In genomic region chr12:132986885-132987225, GRCh38 we compare ENCODE assay signal across 8 cellular contexts. TPM values are rescaled to one million over a fixed set of nuclear protein-coding genes. Genes with fewer than 3 reads are reported as not detected.
DNase-seq lines count a peak whose midpoint lies in the region; ATAC-seq, FAIRE-seq and TF ChIP-seq lines count a peak whose summit lies in the region.

No MANE protein-coding gene starts in this region.

- H2AFZ ChIP-seq in OCI-LY3 (ENCODE audit: low read depth, low read length) (peak overlapping the region; percentile 50; the same call in 1 of the 2 replicates), H1 (ENCODE audit: low read length) (peak overlapping the region; percentile 90), neuron (ENCODE audit: low read depth, low read length) (peak overlapping the region; percentile 94)

- H3K4me1 ChIP-seq in OCI-LY3 (ENCODE audit: low read length) (peaks cover 10% of the 10 kb centered on the region), H1 (replicated peaks in 1 of 4; ENCODE audit: control insufficient read depth in 3 of 4, insufficient read depth in 4 of 4, low read length in 3 of 4) (no peaks in the 10 kb centered on the region; a peak in 1 of 7 replicates), neuron (ENCODE audit: insufficient read depth, low read length) (peaks cover 7% of the 10 kb centered on the region)

- H2BK5ac ChIP-seq in H1 (ENCODE audit: low read depth, low read length) = no peak overlapping the region

- TF ChIP-seq CTCF in OCI-LY3 (IDR thresholded peaks at IDR 0.05; ENCODE audit: low read depth, low read length) (no peak), H1 (IDR thresholded peaks at IDR 0.05; ENCODE audit: control extremely low read depth in 1 of 3, insufficient read depth in 1 of 3, low read depth in 1 of 3, low read length in 3 of 3) (no peak)

- H3K4me2 ChIP-seq in OCI-LY3 (ENCODE audit: low read length) (peak overlapping the region; percentile 94), H1 (ENCODE audit: insufficient read depth in 1 of 2, low read depth in 2 of 2, low read length in 2 of 2) (peak overlapping the region; percentile 72 to 96)

- no peak for DNase-seq in activated naive CD4-positive, alpha-beta T cell treated with anti-CD3 and anti-CD28 coated beads for 36 hours
- no peak for DNase-seq in activated naive CD4-positive, alpha-beta T cell treated with anti-CD3 and anti-CD28 coated beads, Interleukin-2, amount 50 U/mL, for 16 hours
- DNase-seq in H1 (ENCODE audit: low read depth in 1 of 2, low spot score in 2 of 2) = no peak
- DNase-seq in left lobe of liver (ENCODE audit: low spot score) = no peak
- no peak for DNase-seq in effector CD8-positive, alpha-beta T cell (lab: John Stamatoyannopoulos, UW)

- no peak overlapping the region for H2BK20ac ChIP-seq in H1 (ENCODE audit: low read length)

- H3K36me3 Mint-ChIP-seq in activated naive CD4-positive, alpha-beta T cell treated with anti-CD3 and anti-CD28 coated beads for 36 hours (ENCODE audit: low read depth) = peaks cover 45% of the 10 kb centered on the region

- POLR2A ChIA-PET in H1 (lab: Charles Lee; ENCODE audit: partially characterized antibody) = interaction anchor here (1.1 to 3.0 kb wide), 16 partner anchors 9 to 195 kb away, joined by 3 to 21 read pairs (median 6); partner anchors contain the start of genes ZNF10, ZNF268, ZNF605 and ZNF84

- CTCF ChIA-PET in activated naive CD4-positive, alpha-beta T cell treated with anti-CD3 and anti-CD28 coated beads for 36 hours (lab: Charles Lee) = interaction anchor here (1.0 to 1.7 kb wide), 2 partner anchors 11 to 82 kb away, joined by 3 to 5 read pairs; no protein-coding TSS in a partner anchor
- CTCF ChIA-PET in H1 (lab: Charles Lee; ENCODE audit: partially characterized antibody) = interaction anchor here (1.1 to 2.5 kb wide), 4 partner anchors 9 to 24 kb away, joined by 4 to 8 read pairs (median 7); no protein-coding TSS in a partner anchor

- H3K4ac ChIP-seq in H1 (replicated peaks; ENCODE audit: insufficient read length, low read depth, low read length) = no peak overlapping the region

- no peak for ATAC-seq in GM19463 (IDR thresholded peaks at IDR 0.05; ENCODE audit: unreplicated experiment)
- no peak for ATAC-seq in left lobe of liver

- peaks cover 4% of the 10 kb centered on the region for H3K27me3 Mint-ChIP-seq in activated naive CD4-positive, alpha-beta T cell treated with anti-CD3 and anti-CD28 coated beads for 36 hours (ENCODE audit: low read depth)

- H3K4me3 Mint-ChIP-seq in activated naive CD4-positive, alpha-beta T cell treated with anti-CD3 and anti-CD28 coated beads for 36 hours = peak overlapping the region; percentile 91

- TF ChIP-seq EP300 in H1 (IDR thresholded peaks at IDR 0.05; ENCODE audit: borderline replicate concordance in 1 of 2, low read depth in 2 of 2, low read length in 2 of 2) = no peak

- FAIRE-seq in H1 (lab: Jason Lieb, UNC) = no peak

- no peak overlapping the region for H3K23ac ChIP-seq in H1 (ENCODE audit: insufficient read length)

- no peak for TF ChIP-seq RAD21 in H1 (IDR thresholded peaks at IDR 0.05 in 1 of 2, conservative IDR thresholded peaks at IDR 0.05 in 1 of 2; ENCODE audit: low read depth in 2 of 2, low read length in 2 of 2)

- H3K27ac Mint-ChIP-seq in activated naive CD4-positive, alpha-beta T cell treated with anti-CD3 and anti-CD28 coated beads for 36 hours = peak overlapping the region; percentile 90

- H3K9me3 Mint-ChIP-seq in activated naive CD4-positive, alpha-beta T cell treated with anti-CD3 and anti-CD28 coated beads for 36 hours = peaks cover 30% of the 10 kb centered on the region

- H2BK12ac ChIP-seq in H1 (ENCODE audit: low read depth, low read length) = no peak overlapping the region

- H3K27ac ChIP-seq in OCI-LY3 (ENCODE audit: low read length) = peak overlapping the region; percentile 33; the same call in 1 of the 2 replicates
- H3K27ac ChIP-seq in H1 (ENCODE audit: low read depth, low read length) = no peak overlapping the region

- no peak overlapping the region for H2AK5ac ChIP-seq in H1 (ENCODE audit: low read depth, low read length)

- no peak overlapping the region for H3K56ac ChIP-seq in H1 (replicated peaks; ENCODE audit: insufficient read length, low read depth, low read length)

- H3K14ac ChIP-seq in H1 (ENCODE audit: insufficient read length) = no peak overlapping the region

- peaks cover 24% of the 10 kb centered on the region for H3K4me1 Mint-ChIP-seq in activated naive CD4-positive, alpha-beta T cell treated with anti-CD3 and anti-CD28 coated beads for 36 hours (ENCODE audit: low read depth)

- H3K9me3 ChIP-seq in OCI-LY3 (ENCODE audit: insufficient read depth, low read length) = peaks cover 15% of the 10 kb centered on the region
- peaks cover 26 to 27% of the 10 kb centered on the region in 2 experiments for H3K9me3 ChIP-seq in H1 (ENCODE audit: insufficient read depth in 2 of 2, low read depth in 1 of 2, low read length in 1 of 2)
- peaks cover 16% of the 10 kb centered on the region for H3K9me3 ChIP-seq in neuron (ENCODE audit: low read length)

- no peaks in the 10 kb centered on the region for H3K27me3 ChIP-seq in OCI-LY3 (ENCODE audit: low read depth, low read length)
- no peaks in the 10 kb centered on the region for H3K27me3 ChIP-seq in H1 (replicated peaks in 1 of 4; ENCODE audit: control insufficient read depth in 3 of 4, extremely low read depth in 1 of 4, insufficient read depth in 3 of 4, low read length in 3 of 4)
- no peaks in the 10 kb centered on the region for H3K27me3 ChIP-seq in neuron (ENCODE audit: insufficient read depth, low read length)

- peaks cover 3% of the 10 kb centered on the region; the same call in 1 of the 2 replicates for H3K79me1 ChIP-seq in H1 (ENCODE audit: low read depth, low read length)

- peaks cover 57% of the 10 kb centered on the region for H3K79me2 ChIP-seq in OCI-LY3 (ENCODE audit: low read length)
- peaks cover 0 to 46% of the 10 kb centered on the region in 2 experiments; a peak in 3 of 4 replicates for H3K79me2 ChIP-seq in H1 (ENCODE audit: control insufficient read depth in 1 of 2, insufficient read depth in 2 of 2, low read length in 2 of 2)

- intact Hi-C loops in activated naive CD4-positive, alpha-beta T cell treated with anti-CD3 and anti-CD28 coated beads for 36 hours (cut with micrococcal nuclease) = loop anchor here (1.0 kb wide), 8 partner anchors 31 to 277 kb away; partner anchors contain the start of genes PGAM5, ZNF10, ZNF140 and ZNF268

- H4K8ac ChIP-seq in H1 (ENCODE audit: extremely low read depth, insufficient read depth, low read length) = peak overlapping the region; percentile 98; the same call in 1 of the 2 replicates

- H3K18ac ChIP-seq in H1 (ENCODE audit: extremely low read depth, low read length) = no peak overlapping the region

- peak overlapping the region; percentile 75 for H3K9ac ChIP-seq in OCI-LY3 (ENCODE audit: low read length)
- peak overlapping the region; percentile 73 to 85 (median 84) for H3K9ac ChIP-seq in H1 (replicated peaks in 1 of 4; ENCODE audit: extremely low read depth in 1 of 4, low read depth in 3 of 4, low read length in 3 of 4)

- H3K36me3 ChIP-seq in OCI-LY3 (replicated peaks; ENCODE audit: low read depth, low read length) = peaks cover 37% of the 10 kb centered on the region
- H3K36me3 ChIP-seq in H1 (ENCODE audit: control insufficient read depth in 2 of 4, insufficient read depth in 4 of 4, low read length in 3 of 4) = peaks cover 0 to 15% (median 0%) of the 10 kb centered on the region in 4 experiments; a peak in 1 of 8 replicates
- peaks cover 2% of the 10 kb centered on the region for H3K36me3 ChIP-seq in neuron (ENCODE audit: insufficient read depth, low read length)

- WGBS in H1 (ENCODE audit: extremely low coverage in 1 of 2, insufficient coverage in 1 of 2, insufficient read length in 1 of 2, insufficient replicate concordance in 2 of 2, low coverage in 1 of 2, low lambda C conversion rate in 2 of 2, missing lambda C conversion rate in 1 of 2), 2 experiments = 23% methylated on average over 11 of the region's 11 CpGs; no CpG with 5 or more reads in 1 of the 2 experiments

- H4K91ac ChIP-seq in H1 (replicated peaks; ENCODE audit: insufficient read length, low read length) = no peak overlapping the region

- H4K20me1 ChIP-seq in OCI-LY3 (ENCODE audit: insufficient read depth, low read length) = no peaks in the 10 kb centered on the region
- no peaks in the 10 kb centered on the region for H4K20me1 ChIP-seq in H1 (replicated peaks in 1 of 2; ENCODE audit: control insufficient read depth in 1 of 2, insufficient read depth in 2 of 2, low read length in 2 of 2)

- peak overlapping the region; percentile 87 for H3K4me3 ChIP-seq in OCI-LY3 (ENCODE audit: low read length)
- peak overlapping the region; percentile 90 to 98 (median 95) for H3K4me3 ChIP-seq in H1 (ENCODE audit: extremely low read depth in 1 of 4, insufficient read depth in 2 of 4, low read depth in 3 of 4, low read length in 4 of 4)
- peak overlapping the region; percentile 87 for H3K4me3 ChIP-seq in neuron (ENCODE audit: low read length)

- H2BK15ac ChIP-seq in H1 (ENCODE audit: low read length) = no peak overlapping the region

- H4K5ac ChIP-seq in H1 (ENCODE audit: insufficient read length, low read depth, low read length) = no peak overlapping the region

- TF ChIP-seq POLR2A in H1 (IDR thresholded peaks at IDR 0.05; ENCODE audit: control extremely low read depth in 1 of 2, low read depth in 2 of 2, low read length in 2 of 2) = no peak

- H3K23me2 ChIP-seq in H1 (ENCODE audit: low read depth, low read length) = peaks cover 8% of the 10 kb centered on the region; the same call in 1 of the 2 replicates

- H2BK120ac ChIP-seq in H1 (replicated peaks; ENCODE audit: low read depth, low read length) = no peak overlapping the region

RNA-seq across cellular contexts. Expression of gene ZNF26, which starts 0.7 kb away (rescaled TPM):
- 10 to 100 TPM in 1 of 2 experiments, 1 to 10 TPM in 1; 8.4 to 12.2 TPM for total RNA-seq in activated naive CD4-positive, alpha-beta T cell treated with anti-CD3 and anti-CD28 coated beads for 36 hours
- 7.6 and 8.4 TPM in 2 replicates for total RNA-seq in H1 (2021; fragmentation: NEBNext Ultra II Directional; extraction: Animal tissue kit (Norgen Biotek cat#: 25700))
- polyA plus RNA-seq in H1 (2011; rRNA removed) = 5.8 and 9.0 TPM in 2 replicates
- polyA plus RNA-seq in H1 (2011; cell fraction: cytosol; rRNA removed) = 9.5 TPM
- 12.4 TPM for polyA plus RNA-seq in H1 (2011; cell fraction: nucleus; rRNA removed)
- 5.4 to 6.8 TPM (median 5.8 TPM) in 4 replicates for polyA plus RNA-seq in H1 (2012, experiment 1 of 2)
- polyA plus RNA-seq in H1 (2012, experiment 2 of 2) = 0.25 TPM
- 3.4 TPM for polyA plus RNA-seq in H1 (2013, experiment 1 of 2)
- polyA plus RNA-seq in H1 (2013, experiment 2 of 2) = 3.4 TPM
- polyA minus RNA-seq in H1 (2011; rRNA and poly(A)+ RNA removed) = 7.9 and 10.1 TPM in 2 replicates
- polyA minus RNA-seq in H1 (2011; cell fraction: cytosol; rRNA and poly(A)+ RNA removed) = 12.6 TPM
- polyA minus RNA-seq in H1 (2011; cell fraction: nucleus; rRNA and poly(A)+ RNA removed) = 25.7 TPM
- 5.1 TPM for total RNA-seq in left lobe of liver

RNA-seq across cellular contexts. Expression of gene ZNF605, which starts 30.7 kb away (rescaled TPM):
- total RNA-seq in activated naive CD4-positive, alpha-beta T cell treated with anti-CD3 and anti-CD28 coated beads for 36 hours = 1 to 10 TPM; 4.3 to 5.3 TPM
- 16.9 and 20.3 TPM in 2 replicates for total RNA-seq in H1 (2021; fragmentation: NEBNext Ultra II Directional; extraction: Animal tissue kit (Norgen Biotek cat#: 25700))
- 2.7 and 3.6 TPM in 2 replicates for polyA plus RNA-seq in H1 (2011; rRNA removed)
- 4.0 TPM for polyA plus RNA-seq in H1 (2011; cell fraction: cytosol; rRNA removed)
- polyA plus RNA-seq in H1 (2011; cell fraction: nucleus; rRNA removed) = 7.8 TPM
- polyA plus RNA-seq in H1 (2012, experiment 1 of 2) = 4.4 to 9.6 TPM (median 6.0 TPM) in 4 replicates
- polyA plus RNA-seq in H1 (2012, experiment 2 of 2) = 0.55 TPM
- polyA plus RNA-seq in H1 (2013, experiment 1 of 2) = 14.7 TPM
- 12.7 TPM for polyA plus RNA-seq in H1 (2013, experiment 2 of 2)
- 10.2 and 20.7 TPM in 2 replicates for polyA minus RNA-seq in H1 (2011; rRNA and poly(A)+ RNA removed)
- 13.4 TPM for polyA minus RNA-seq in H1 (2011; cell fraction: cytosol; rRNA and poly(A)+ RNA removed)
- 45.6 TPM for polyA minus RNA-seq in H1 (2011; cell fraction: nucleus; rRNA and poly(A)+ RNA removed)
- 6.6 TPM for total RNA-seq in left lobe of liver

RNA-seq across cellular contexts. Expression of gene ZNF84, which starts 50.5 kb away (rescaled TPM):
- 10 to 100 TPM; 11.0 to 12.9 TPM for total RNA-seq in activated naive CD4-positive, alpha-beta T cell treated with anti-CD3 and anti-CD28 coated beads for 36 hours
- 33.5 and 34.0 TPM in 2 replicates for total RNA-seq in H1 (2021; fragmentation: NEBNext Ultra II Directional; extraction: Animal tissue kit (Norgen Biotek cat#: 25700))
- 5.6 and 8.9 TPM in 2 replicates for polyA plus RNA-seq in H1 (2011; rRNA removed)
- polyA plus RNA-seq in H1 (2011; cell fraction: cytosol; rRNA removed) = 14.6 TPM
- polyA plus RNA-seq in H1 (2011; cell fraction: nucleus; rRNA removed) = 16.6 TPM
- polyA plus RNA-seq in H1 (2012, experiment 1 of 2) = 20.6 to 30.1 TPM (median 22.2 TPM) in 4 replicates
- polyA plus RNA-seq in H1 (2012, experiment 2 of 2) = 2.3 TPM
- 22.6 TPM for polyA plus RNA-seq in H1 (2013, experiment 1 of 2)
- 20.3 TPM for polyA plus RNA-seq in H1 (2013, experiment 2 of 2)
- polyA minus RNA-seq in H1 (2011; rRNA and poly(A)+ RNA removed) = 49.6 and 70.6 TPM in 2 replicates
- 18.1 TPM for polyA minus RNA-seq in H1 (2011; cell fraction: cytosol; rRNA and poly(A)+ RNA removed)
- polyA minus RNA-seq in H1 (2011; cell fraction: nucleus; rRNA and poly(A)+ RNA removed) = 75.9 TPM
- 7.8 TPM for total RNA-seq in left lobe of liver
